Comparison of ENCODE assay signal across 15 cellular contexts in genomic region chr2:200396726-200397348, GRCh38.
DNase-seq lines count a peak whose midpoint lies in the region; ATAC-seq and TF ChIP-seq lines count a peak whose summit lies in the region.
"Had no signal": no experiment of that assay in that cellular context is flagged by ENCODE, and none has a peak within 500 bp of the region (broad histone marks: within the 10 kb centered on the region; RNA-seq: fewer than 3 reads in every experiment).

No MANE protein-coding gene starts in this region.

- H3K9me3 ChIP-seq in prostate gland, result no peaks in the 10 kb centered on the region
- H3K9me3 ChIP-seq: BE2C had no signal

- WGBS in prostate gland, result 70% methylated on average over 3 of the region's 3 CpGs

- in situ Hi-C loops in astrocyte of the spinal cord (cut with HindIII; ENCODE audit: low sequenced_read_pairs), result no loop called here
- in situ Hi-C loops in brain microvascular endothelial cell (cut with HindIII; ENCODE audit: low pct_ligation_motif_present, low sequenced_read_pairs), result no loop called here

- ATAC-seq in Right ventricle myocardium superior (ENCODE audit: poor library complexity), result peak; percentile 38
- ATAC-seq in GM18517 (IDR thresholded peaks at IDR 0.05; ENCODE audit: unreplicated experiment), result no peak
- ATAC-seq: activated T-cell treated with anti-CD3 and anti-CD28 coated beads, Interleukin-2, amount 50 U/mL, for 4 hours had no signal

- H3K36me3 ChIP-seq in kidney epithelial cell (ENCODE audit: control insufficient read depth, insufficient read depth, low read length) (no peaks in the 10 kb centered on the region), prostate gland (no peaks in the 10 kb centered on the region), brain microvascular endothelial cell (replicated peaks) (no peaks in the 10 kb centered on the region)
- H3K36me3 ChIP-seq: cardiac muscle cell had no signal

- TF ChIP-seq POLR2A in prostate gland (IDR thresholded peaks at IDR 0.05), result no peak

- no peaks in the 10 kb centered on the region for H3K27me3 ChIP-seq in kidney epithelial cell (ENCODE audit: control insufficient read depth, insufficient read depth, low read length)
- H3K27me3 ChIP-seq in prostate gland (replicated peaks; ENCODE audit: insufficient read depth), result no peaks in the 10 kb centered on the region
- H3K27me3 ChIP-seq in brain microvascular endothelial cell (replicated peaks), result no peaks in the 10 kb centered on the region
- H3K27me3 ChIP-seq: BE2C, cardiac muscle cell had no signal

- DNase-seq in Right ventricle myocardium superior (no peak), cardiac septum (ENCODE audit: low spot score) (no peak), astrocyte of the spinal cord (ENCODE audit: low read depth, low spot score) (peak; percentile 56), kidney epithelial cell (ENCODE audit: low read depth) (peak; percentile 69), prostate gland (ENCODE audit: low spot score) (no peak), brain microvascular endothelial cell (no peak), Kasumi-1 (lab: John Stamatoyannopoulos, UW) (no peak)
- DNase-seq: activated B cell treated with CpG ODN at 0.5 μM for 24 hours; activated T-cell treated with anti-CD3 and anti-CD28 coated beads, Interleukin-2, amount 50 U/mL, for 4 hours; BE2C; glutamatergic neuron; mesendoderm; NCI-H187 had no signal

- no peaks in the 10 kb centered on the region for H3K4me1 ChIP-seq in prostate gland (replicated peaks)

- H3K4me3 ChIP-seq in astrocyte of the spinal cord (ENCODE audit: low read depth, low read length) (no peak overlapping the region), kidney epithelial cell (ENCODE audit: low read depth, low read length) (no peak overlapping the region), prostate gland (no peak overlapping the region), brain microvascular endothelial cell (ENCODE audit: low read depth, low read length) (no peak overlapping the region)
- H3K4me3 ChIP-seq: cardiac muscle cell had no signal

- intact Hi-C loops in Right ventricle myocardium superior (cut with DNase I) (no loop called here), cardiac septum (cut with DNase I) (no loop called here), prostate gland (cut with DNase I) (no loop called here)

- TF ChIP-seq CTCF in astrocyte of the spinal cord (IDR thresholded peaks at IDR 0.05; ENCODE audit: low read depth, low read length) (no peak), kidney epithelial cell (IDR thresholded peaks at IDR 0.05; ENCODE audit: insufficient read depth, low read length, poor library complexity, severe bottlenecking) (no peak), prostate gland (IDR thresholded peaks at IDR 0.05) (no peak), brain microvascular endothelial cell (IDR thresholded peaks at IDR 0.05; ENCODE audit: low read depth, low read length, missing control alignments) (no peak)

- H3K27ac ChIP-seq in prostate gland, result no peak overlapping the region
- no peak overlapping the region for H3K27ac ChIP-seq in brain microvascular endothelial cell
- H3K27ac ChIP-seq: cardiac muscle cell had no signal

Comparison
In these comparisons a context has a peak if more than half of its experiments do, and no peak if none do; other contexts are left out.
1. DNase-seq: peak in astrocyte of the spinal cord (single experiment) and kidney epithelial cell (single experiment); none in Right ventricle myocardium superior (single experiment), cardiac septum (single experiment), prostate gland (single experiment), brain microvascular endothelial cell (single experiment) and Kasumi-1 (0 of 2).